In genomic region chr1:98054786-98055185, GRCh38 we compare ENCODE assay signal across 11 cellular contexts.
DNase-seq lines count a peak whose midpoint lies in the region; ATAC-seq, FAIRE-seq and TF ChIP-seq lines count a peak whose summit lies in the region.
"Had no signal": no experiment of that assay in that cellular context is flagged by ENCODE, and none has a peak within 500 bp of the region (broad histone marks: within the 10 kb centered on the region; RNA-seq: fewer than 3 reads in every experiment).

No MANE protein-coding gene starts in this region.

- no peaks in the 10 kb centered on the region for H3K36me3 Mint-ChIP-seq in T-helper 2 cell treated with Interferon-gamma antibody and Interleukin-4, amounts not matched to agents 5 μg/mL and 100 μg/mL, for 36 hours (ENCODE audit: low read depth)

- H3K4me3 ChIP-seq in NT2/D1 (ENCODE audit: insufficient read length, low read depth) (peak overlapping the region; percentile 68), H1 (ENCODE audit: extremely low read depth in 1 of 4, insufficient read depth in 2 of 4, low read depth in 3 of 4, low read length in 4 of 4) (peak overlapping the region in 1 of 4 experiments; percentile 73; a peak in 3 of 8 replicates), neuron (ENCODE audit: low read length) (peak overlapping the region; percentile 31)

- TF ChIP-seq RAD21 in H1 (IDR thresholded peaks at IDR 0.05 in 1 of 2, conservative IDR thresholded peaks at IDR 0.05 in 1 of 2; ENCODE audit: low read depth in 2 of 2, low read length in 2 of 2) = no peak

- H4K91ac ChIP-seq in H1 (replicated peaks; ENCODE audit: insufficient read length, low read length) = no peak overlapping the region

- peak overlapping the region; percentile 1 for H3K4me3 Mint-ChIP-seq in T-helper 2 cell treated with Interferon-gamma antibody and Interleukin-4, amounts not matched to agents 5 μg/mL and 100 μg/mL, for 36 hours

- H3K4me1 Mint-ChIP-seq in T-helper 2 cell treated with Interferon-gamma antibody and Interleukin-4, amounts not matched to agents 5 μg/mL and 100 μg/mL, for 36 hours (ENCODE audit: low read depth) = peaks cover 9% of the 10 kb centered on the region

- no peak overlapping the region for H2BK120ac ChIP-seq in H1 (replicated peaks; ENCODE audit: low read depth, low read length)

- H2AFZ ChIP-seq in H1 (ENCODE audit: low read length) (peak overlapping the region; percentile 94), neuron (ENCODE audit: low read depth, low read length) (no peak overlapping the region)

- H2AK5ac ChIP-seq in H1 (ENCODE audit: low read depth, low read length) = no peak overlapping the region

- H4K5ac ChIP-seq in H1 (ENCODE audit: insufficient read length, low read depth, low read length) = no peak overlapping the region

- no peaks in the 10 kb centered on the region for H3K9me3 ChIP-seq in NT2/D1 (ENCODE audit: insufficient read depth, low read length)
- no peaks in the 10 kb centered on the region for H3K9me3 ChIP-seq in H1 (ENCODE audit: insufficient read depth in 2 of 2, low read depth in 1 of 2, low read length in 1 of 2)
- H3K9me3 ChIP-seq in neuron (ENCODE audit: low read length) = no peaks in the 10 kb centered on the region
- H3K9me3 ChIP-seq: left lung had no signal

- H3K4ac ChIP-seq in H1 (replicated peaks; ENCODE audit: insufficient read length, low read depth, low read length) = no peak overlapping the region

- H3K79me1 ChIP-seq in H1 (ENCODE audit: low read depth, low read length) = no peaks in the 10 kb centered on the region

- no peak overlapping the region for H2BK15ac ChIP-seq in H1 (ENCODE audit: low read length)

- H3K27me3 Mint-ChIP-seq in T-helper 2 cell treated with Interferon-gamma antibody and Interleukin-4, amounts not matched to agents 5 μg/mL and 100 μg/mL, for 36 hours (ENCODE audit: low read depth) = peaks cover 75% of the 10 kb centered on the region

- CTCF ChIA-PET in H1 (lab: Charles Lee; ENCODE audit: partially characterized antibody) = interaction anchor here (1.4 to 2.9 kb wide), 4 partner anchors 8 to 413 kb away, joined by 4 to 12 read pairs (median 11); no protein-coding TSS in a partner anchor

- H3K14ac ChIP-seq in H1 (ENCODE audit: insufficient read length) = no peak overlapping the region

- FAIRE-seq in H1 (lab: Jason Lieb, UNC) = no peak
- FAIRE-seq: urothelium cell line had no signal

- H4K8ac ChIP-seq in H1 (ENCODE audit: extremely low read depth, insufficient read depth, low read length) = no peak overlapping the region

- H3K23me2 ChIP-seq in H1 (ENCODE audit: low read depth, low read length) = peaks cover 12% of the 10 kb centered on the region; the same call in 1 of the 2 replicates

- POLR2A ChIA-PET in H1 (lab: Charles Lee; ENCODE audit: partially characterized antibody) = interaction anchor here (1.2 to 1.4 kb wide), 2 partner anchors 32 to 49 kb away, joined by 3 read pairs; no protein-coding TSS in a partner anchor

- H3K79me2 ChIP-seq in H1 (ENCODE audit: control insufficient read depth in 1 of 2, insufficient read depth in 2 of 2, low read length in 2 of 2) = no peaks in the 10 kb centered on the region

- H3K56ac ChIP-seq in H1 (replicated peaks; ENCODE audit: insufficient read length, low read depth, low read length) = no peak overlapping the region

- no peak overlapping the region for H3K27ac Mint-ChIP-seq in T-helper 2 cell treated with Interferon-gamma antibody and Interleukin-4, amounts not matched to agents 5 μg/mL and 100 μg/mL, for 36 hours
- H3K27ac Mint-ChIP-seq: activated naive CD4-positive, alpha-beta T cell treated with anti-CD3 and anti-CD28 coated beads, Interleukin-2, amount 50 U/mL, for 72 hours had no signal

- no peak for ATAC-seq in GM21360 (IDR thresholded peaks at IDR 0.05; ENCODE audit: unreplicated experiment)

- H3K36me3 ChIP-seq in NT2/D1 (ENCODE audit: insufficient read depth, insufficient read length, low read length) (no peaks in the 10 kb centered on the region), H1 (ENCODE audit: control insufficient read depth in 2 of 4, insufficient read depth in 4 of 4, low read length in 3 of 4) (no peaks in the 10 kb centered on the region), neuron (ENCODE audit: insufficient read depth, low read length) (no peaks in the 10 kb centered on the region)
- H3K36me3 ChIP-seq: left lung had no signal

- H3K4me2 ChIP-seq in H1 (ENCODE audit: insufficient read depth in 1 of 2, low read depth in 2 of 2, low read length in 2 of 2) = peak overlapping the region; percentile 86 to 97

- H3K9ac ChIP-seq in NT2/D1 (ENCODE audit: insufficient read length, low read depth) (no peak overlapping the region), H1 (replicated peaks in 1 of 4; ENCODE audit: extremely low read depth in 1 of 4, low read depth in 3 of 4, low read length in 3 of 4) (no peak overlapping the region)

- H3K27me3 ChIP-seq in NT2/D1 (ENCODE audit: insufficient read depth, insufficient read length) (peaks cover 6% of the 10 kb centered on the region), H1 (replicated peaks in 1 of 4; ENCODE audit: control insufficient read depth in 3 of 4, extremely low read depth in 1 of 4, insufficient read depth in 3 of 4, low read length in 3 of 4) (peaks cover 4 to 18% (median 10%) of the 10 kb centered on the region in 4 experiments), neuron (ENCODE audit: insufficient read depth, low read length) (no peaks in the 10 kb centered on the region)

- TF ChIP-seq POLR2A in H1 (IDR thresholded peaks at IDR 0.05; ENCODE audit: control extremely low read depth in 1 of 2, low read depth in 2 of 2, low read length in 2 of 2) = no peak

- H3K9me3 Mint-ChIP-seq in T-helper 2 cell treated with Interferon-gamma antibody and Interleukin-4, amounts not matched to agents 5 μg/mL and 100 μg/mL, for 36 hours = no peaks in the 10 kb centered on the region
- H3K9me3 Mint-ChIP-seq: activated naive CD4-positive, alpha-beta T cell treated with anti-CD3 and anti-CD28 coated beads, Interleukin-2, amount 50 U/mL, for 72 hours had no signal

- TF ChIP-seq CTCF in H1 (IDR thresholded peaks at IDR 0.05; ENCODE audit: control extremely low read depth in 1 of 3, insufficient read depth in 1 of 3, low read depth in 1 of 3, low read length in 3 of 3) = no peak

- H3K18ac ChIP-seq in H1 (ENCODE audit: extremely low read depth, low read length) = no peak overlapping the region

- no peak for TF ChIP-seq EP300 in H1 (IDR thresholded peaks at IDR 0.05; ENCODE audit: borderline replicate concordance in 1 of 2, low read depth in 2 of 2, low read length in 2 of 2)

- no peak overlapping the region for H3K27ac ChIP-seq in H1 (ENCODE audit: low read depth, low read length)
- H3K27ac ChIP-seq: left lung had no signal

- DNase-seq in T-helper 2 cell treated with Interferon-gamma antibody and Interleukin-4, amounts not matched to agents 5 μg/mL and 100 μg/mL, for 36 hours (ENCODE audit: low spot score) = no peak
- DNase-seq in T-helper 2 cell = no peak
- DNase-seq in NT2/D1 (ENCODE audit: low read depth, low spot score) = no peak
- DNase-seq in H1 (ENCODE audit: low read depth in 1 of 2, low spot score in 2 of 2) = no peak
- DNase-seq in T1000 (lab: John Stamatoyannopoulos, UW) = no peak
- DNase-seq in NCI-H226 = no peak

- no peak overlapping the region for H2BK12ac ChIP-seq in H1 (ENCODE audit: low read depth, low read length)

- H2BK5ac ChIP-seq in H1 (ENCODE audit: low read depth, low read length) = no peak overlapping the region

- H3K23ac ChIP-seq in H1 (ENCODE audit: insufficient read length) = no peak overlapping the region

- WGBS in H1 (ENCODE audit: extremely low coverage in 1 of 2, insufficient coverage in 1 of 2, insufficient read length in 1 of 2, insufficient replicate concordance in 2 of 2, low coverage in 1 of 2, low lambda C conversion rate in 2 of 2, missing lambda C conversion rate in 1 of 2), 2 experiments = 69% methylated on average over 4 of the region's 4 CpGs; no CpG with 5 or more reads in 1 of the 2 experiments

- H2BK20ac ChIP-seq in H1 (ENCODE audit: low read length) = no peak overlapping the region

- no peaks in the 10 kb centered on the region for H3K4me1 ChIP-seq in NT2/D1 (ENCODE audit: insufficient read depth, insufficient read length)
- no peaks in the 10 kb centered on the region; a peak in 1 of 7 replicates for H3K4me1 ChIP-seq in H1 (replicated peaks in 1 of 4; ENCODE audit: control insufficient read depth in 3 of 4, insufficient read depth in 4 of 4, low read length in 3 of 4)
- H3K4me1 ChIP-seq in neuron (ENCODE audit: insufficient read depth, low read length) = peaks cover 3% of the 10 kb centered on the region

- no peaks in the 10 kb centered on the region for H4K20me1 ChIP-seq in H1 (replicated peaks in 1 of 2; ENCODE audit: control insufficient read depth in 1 of 2, insufficient read depth in 2 of 2, low read length in 2 of 2)

TF ChIP-seq in H1, 55 proteins besides CTCF, POLR2A, EP300 and RAD21:
- TF ChIP-seq JUN (IDR thresholded peaks at IDR 0.05; ENCODE audit: low read depth, low read length) = no peak
- TF ChIP-seq TBP (IDR thresholded peaks at IDR 0.05; ENCODE audit: low read depth, low read length) = no peak
- TF ChIP-seq CBX5 (IDR thresholded peaks at IDR 0.05; ENCODE audit: low read depth, low read length) = no peak
